1 cellular context compared by ENCODE assay signal in the genomic region with DNA sequence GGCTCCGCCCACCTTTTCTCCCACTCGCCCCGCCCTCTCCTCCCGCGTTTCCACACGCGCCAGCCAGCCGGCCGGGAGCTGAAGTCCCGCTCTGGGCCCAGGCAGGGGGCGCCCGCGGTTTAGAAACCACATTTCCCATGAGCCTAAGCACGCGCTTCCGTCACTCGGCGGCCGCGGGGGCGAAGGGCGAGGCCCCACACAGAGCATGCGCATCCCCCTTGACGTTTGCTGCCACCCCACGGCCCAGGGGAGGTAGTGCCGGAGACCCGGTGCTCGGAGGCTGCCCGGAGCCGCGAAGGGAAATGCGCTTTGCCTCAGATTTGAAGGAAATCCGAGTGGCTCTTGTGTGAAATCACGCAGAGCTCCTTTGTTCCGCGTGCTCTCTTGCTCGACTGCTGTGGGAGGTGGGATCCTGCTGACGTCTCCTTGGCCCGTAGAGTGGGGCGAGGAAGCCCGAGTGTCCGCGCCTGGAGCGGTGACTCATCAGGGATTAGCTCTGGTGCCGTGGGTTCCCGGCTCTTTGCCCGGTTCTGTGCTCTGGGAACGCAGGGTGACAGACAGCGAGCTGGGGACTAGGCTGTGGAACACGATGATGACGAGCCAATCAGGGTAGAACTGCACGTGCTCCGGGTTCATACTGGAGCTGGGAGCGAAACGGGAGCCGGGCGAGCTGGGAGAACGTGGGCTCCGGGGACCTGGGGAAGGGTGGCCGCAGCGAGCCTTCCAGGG.
TF ChIP-seq lines count a peak whose summit lies in the region.

No MANE protein-coding gene starts in this region.

TF ChIP-seq in HepG2, 621 proteins besides CTCF, POLR2A, EP300 and RAD21 (continued from another document and continues in another):
- peak; percentile 97 for TF ChIP-seq FOSL2 (CRISPR knock-in tag; IDR thresholded peaks at IDR 0.05)
- 0 out of 2 replicates have a peak, but pooled peaks have one; percentile 49 for TF ChIP-seq FIP1L1 (IDR thresholded peaks at IDR 0.05; ENCODE audit: borderline replicate concordance, insufficient read depth, low read depth, low read length)
- TF ChIP-seq BCL6 (CRISPR knock-in tag; IDR thresholded peaks at IDR 0.05): peak; percentile 36; the same call in 1 of the 2 replicates
- TF ChIP-seq IRF2 (CRISPR knock-in tag; IDR thresholded peaks at IDR 0.05): peak; percentile 80
- peak; percentile 97 for TF ChIP-seq ZNF143 (CRISPR knock-in tag; IDR thresholded peaks at IDR 0.05)
- peak; percentile 90; the same call in 1 of the 2 replicates for TF ChIP-seq ZNF550 (CRISPR knock-in tag; IDR thresholded peaks at IDR 0.05; ENCODE audit: borderline replicate concordance)
- TF ChIP-seq TARDBP (CRISPR knock-in tag; IDR thresholded peaks at IDR 0.05): peak; percentile 85
- TF ChIP-seq TAF1 (CRISPR knock-in tag; IDR thresholded peaks at IDR 0.05): peak; percentile 83; the same call in 1 of the 2 replicates
- TF ChIP-seq HIVEP1 (CRISPR knock-in tag; IDR thresholded peaks at IDR 0.05): peak; percentile 94
- TF ChIP-seq, protein P1, sequence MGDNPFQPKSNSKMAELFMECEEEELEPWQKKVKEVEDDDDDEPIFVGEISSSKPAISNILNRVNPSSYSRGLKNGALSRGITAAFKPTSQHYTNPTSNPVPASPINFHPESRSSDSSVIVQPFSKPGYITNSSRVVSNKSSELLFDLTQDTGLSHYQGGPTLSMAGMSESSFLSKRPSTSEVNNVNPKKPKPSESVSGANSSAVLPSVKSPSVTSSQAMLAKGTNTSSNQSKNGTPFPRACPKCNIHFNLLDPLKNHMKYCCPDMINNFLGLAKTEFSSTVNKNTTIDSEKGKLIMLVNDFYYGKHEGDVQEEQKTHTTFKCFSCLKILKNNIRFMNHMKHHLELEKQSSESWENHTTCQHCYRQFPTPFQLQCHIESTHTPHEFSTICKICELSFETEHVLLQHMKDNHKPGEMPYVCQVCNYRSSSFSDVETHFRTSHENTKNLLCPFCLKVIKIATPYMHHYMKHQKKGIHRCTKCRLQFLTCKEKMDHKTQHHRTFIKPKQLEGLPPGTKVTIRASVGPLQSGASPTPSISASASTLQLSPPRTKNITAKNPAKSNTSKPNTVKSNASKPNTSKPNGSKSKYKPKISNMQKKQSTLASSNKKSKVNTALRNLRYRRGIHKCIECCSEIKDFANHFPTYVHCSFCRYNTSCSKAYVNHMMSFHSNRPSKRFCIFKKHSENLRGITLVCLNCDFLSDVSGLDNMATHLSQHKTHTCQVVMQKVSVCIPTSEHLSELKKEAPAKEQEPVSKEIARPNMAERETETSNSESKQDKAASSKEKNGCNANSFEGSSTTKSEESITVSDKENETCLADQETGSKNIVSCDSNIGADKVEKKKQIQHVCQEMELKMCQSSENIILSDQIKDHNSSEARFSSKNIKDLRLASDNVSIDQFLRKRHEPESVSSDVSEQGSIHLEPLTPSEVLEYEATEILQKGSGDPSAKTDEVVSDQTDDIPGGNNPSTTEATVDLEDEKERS (CRISPR knock-in tag; IDR thresholded peaks at IDR 0.05): peak; percentile 26
- no peak for TF ChIP-seq ZNF720 (CRISPR knock-in tag; IDR thresholded peaks at IDR 0.05)
- no peak for TF ChIP-seq GZF1 (CRISPR knock-in tag; IDR thresholded peaks at IDR 0.05)
- TF ChIP-seq ZNF317 (CRISPR knock-in tag; IDR thresholded peaks at IDR 0.05): peak; percentile 89
- TF ChIP-seq, protein P2, sequence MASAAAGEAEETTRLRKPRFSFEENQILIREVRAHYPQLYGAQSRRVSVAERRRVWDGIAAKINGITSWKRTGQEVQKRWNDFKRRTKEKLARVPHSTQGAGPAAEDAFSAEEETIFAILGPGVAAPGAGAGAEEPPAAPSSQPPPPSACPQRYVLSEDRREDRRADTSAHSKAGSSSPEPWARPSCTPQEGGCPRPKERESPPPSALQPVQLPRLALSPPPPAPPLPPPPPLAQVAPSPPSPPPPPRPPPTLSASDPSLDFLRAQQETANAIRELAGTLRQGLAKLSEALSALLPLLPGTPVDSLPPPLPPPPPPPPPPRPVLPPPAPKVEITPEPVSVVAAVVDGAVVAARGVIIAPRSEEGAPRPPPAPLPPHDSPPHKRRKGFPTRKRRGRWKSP (CRISPR knock-in tag; IDR thresholded peaks at IDR 0.05): peak; percentile 85
- TF ChIP-seq, protein P3, sequence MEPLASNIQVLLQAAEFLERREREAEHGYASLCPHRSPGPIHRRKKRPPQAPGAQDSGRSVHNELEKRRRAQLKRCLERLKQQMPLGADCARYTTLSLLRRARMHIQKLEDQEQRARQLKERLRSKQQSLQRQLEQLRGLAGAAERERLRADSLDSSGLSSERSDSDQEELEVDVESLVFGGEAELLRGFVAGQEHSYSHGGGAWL (CRISPR knock-in tag; IDR thresholded peaks at IDR 0.05): no peak; the same call in none of the 2 replicates
- TF ChIP-seq JUND (CRISPR knock-in tag; IDR thresholded peaks at IDR 0.05): peak; percentile 93
- TF ChIP-seq MEIS2 (CRISPR knock-in tag; IDR thresholded peaks at IDR 0.05): peak; percentile 28
- TF ChIP-seq KMT2A (CRISPR knock-in tag; IDR thresholded peaks at IDR 0.05): peak; percentile 80; the same call in 1 of the 2 replicates
- TF ChIP-seq, protein P4, sequence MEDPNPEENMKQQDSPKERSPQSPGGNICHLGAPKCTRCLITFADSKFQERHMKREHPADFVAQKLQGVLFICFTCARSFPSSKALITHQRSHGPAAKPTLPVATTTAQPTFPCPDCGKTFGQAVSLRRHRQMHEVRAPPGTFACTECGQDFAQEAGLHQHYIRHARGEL (CRISPR knock-in tag; IDR thresholded peaks at IDR 0.05): peak; percentile 91
- TF ChIP-seq, protein P5, sequence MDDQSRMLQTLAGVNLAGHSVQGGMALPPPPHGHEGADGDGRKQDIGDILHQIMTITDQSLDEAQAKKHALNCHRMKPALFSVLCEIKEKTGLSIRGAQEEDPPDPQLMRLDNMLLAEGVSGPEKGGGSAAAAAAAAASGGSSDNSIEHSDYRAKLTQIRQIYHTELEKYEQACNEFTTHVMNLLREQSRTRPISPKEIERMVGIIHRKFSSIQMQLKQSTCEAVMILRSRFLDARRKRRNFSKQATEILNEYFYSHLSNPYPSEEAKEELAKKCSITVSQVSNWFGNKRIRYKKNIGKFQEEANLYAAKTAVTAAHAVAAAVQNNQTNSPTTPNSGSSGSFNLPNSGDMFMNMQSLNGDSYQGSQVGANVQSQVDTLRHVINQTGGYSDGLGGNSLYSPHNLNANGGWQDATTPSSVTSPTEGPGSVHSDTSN (CRISPR knock-in tag; IDR thresholded peaks at IDR 0.05; ENCODE audit: borderline replicate concordance): 0 out of 2 replicates have a peak, but pooled peaks have one; percentile 3
- TF ChIP-seq, protein P6, sequence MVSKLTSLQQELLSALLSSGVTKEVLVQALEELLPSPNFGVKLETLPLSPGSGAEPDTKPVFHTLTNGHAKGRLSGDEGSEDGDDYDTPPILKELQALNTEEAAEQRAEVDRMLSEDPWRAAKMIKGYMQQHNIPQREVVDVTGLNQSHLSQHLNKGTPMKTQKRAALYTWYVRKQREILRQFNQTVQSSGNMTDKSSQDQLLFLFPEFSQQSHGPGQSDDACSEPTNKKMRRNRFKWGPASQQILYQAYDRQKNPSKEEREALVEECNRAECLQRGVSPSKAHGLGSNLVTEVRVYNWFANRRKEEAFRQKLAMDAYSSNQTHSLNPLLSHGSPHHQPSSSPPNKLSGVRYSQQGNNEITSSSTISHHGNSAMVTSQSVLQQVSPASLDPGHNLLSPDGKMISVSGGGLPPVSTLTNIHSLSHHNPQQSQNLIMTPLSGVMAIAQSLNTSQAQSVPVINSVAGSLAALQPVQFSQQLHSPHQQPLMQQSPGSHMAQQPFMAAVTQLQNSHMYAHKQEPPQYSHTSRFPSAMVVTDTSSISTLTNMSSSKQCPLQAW (CRISPR knock-in tag; IDR thresholded peaks at IDR 0.05): peak; percentile 96
- TF ChIP-seq GFI1 (CRISPR knock-in tag; IDR thresholded peaks at IDR 0.05; ENCODE audit: borderline replicate concordance): 0 out of 2 replicates have a peak, but pooled peaks have one; percentile 72
- TF ChIP-seq SNAI1 (CRISPR knock-in tag; IDR thresholded peaks at IDR 0.05; ENCODE audit: borderline replicate concordance): peak; percentile 93; the same call in 1 of the 2 replicates
- TF ChIP-seq ZC3H4 (CRISPR knock-in tag; IDR thresholded peaks at IDR 0.05; ENCODE audit: borderline replicate concordance): no peak
- TF ChIP-seq KLF12 (CRISPR knock-in tag; IDR thresholded peaks at IDR 0.05; ENCODE audit: borderline replicate concordance): no peak
- TF ChIP-seq, protein P7, sequence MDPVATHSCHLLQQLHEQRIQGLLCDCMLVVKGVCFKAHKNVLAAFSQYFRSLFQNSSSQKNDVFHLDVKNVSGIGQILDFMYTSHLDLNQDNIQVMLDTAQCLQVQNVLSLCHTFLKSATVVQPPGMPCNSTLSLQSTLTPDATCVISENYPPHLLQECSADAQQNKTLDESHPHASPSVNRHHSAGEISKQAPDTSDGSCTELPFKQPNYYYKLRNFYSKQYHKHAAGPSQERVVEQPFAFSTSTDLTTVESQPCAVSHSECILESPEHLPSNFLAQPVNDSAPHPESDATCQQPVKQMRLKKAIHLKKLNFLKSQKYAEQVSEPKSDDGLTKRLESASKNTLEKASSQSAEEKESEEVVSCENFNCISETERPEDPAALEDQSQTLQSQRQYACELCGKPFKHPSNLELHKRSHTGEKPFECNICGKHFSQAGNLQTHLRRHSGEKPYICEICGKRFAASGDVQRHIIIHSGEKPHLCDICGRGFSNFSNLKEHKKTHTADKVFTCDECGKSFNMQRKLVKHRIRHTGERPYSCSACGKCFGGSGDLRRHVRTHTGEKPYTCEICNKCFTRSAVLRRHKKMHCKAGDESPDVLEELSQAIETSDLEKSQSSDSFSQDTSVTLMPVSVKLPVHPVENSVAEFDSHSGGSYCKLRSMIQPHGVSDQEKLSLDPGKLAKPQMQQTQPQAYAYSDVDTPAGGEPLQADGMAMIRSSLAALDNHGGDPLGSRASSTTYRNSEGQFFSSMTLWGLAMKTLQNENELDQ (CRISPR knock-in tag; IDR thresholded peaks at IDR 0.05; ENCODE audit: borderline replicate concordance): no peak
- peak; percentile 16; the same call in 1 of the 2 replicates for TF ChIP-seq ZNF547 (CRISPR knock-in tag; IDR thresholded peaks at IDR 0.05)
- TF ChIP-seq HNRNPUL1 (IDR thresholded peaks at IDR 0.05; ENCODE audit: low read depth, low read length): peak; percentile 32; the same call in 1 of the 2 replicates
- peak; percentile 64; the same call in 1 of the 2 replicates for TF ChIP-seq NFKB2 (CRISPR knock-in tag; IDR thresholded peaks at IDR 0.05; ENCODE audit: borderline replicate concordance)
- TF ChIP-seq, protein P8, sequence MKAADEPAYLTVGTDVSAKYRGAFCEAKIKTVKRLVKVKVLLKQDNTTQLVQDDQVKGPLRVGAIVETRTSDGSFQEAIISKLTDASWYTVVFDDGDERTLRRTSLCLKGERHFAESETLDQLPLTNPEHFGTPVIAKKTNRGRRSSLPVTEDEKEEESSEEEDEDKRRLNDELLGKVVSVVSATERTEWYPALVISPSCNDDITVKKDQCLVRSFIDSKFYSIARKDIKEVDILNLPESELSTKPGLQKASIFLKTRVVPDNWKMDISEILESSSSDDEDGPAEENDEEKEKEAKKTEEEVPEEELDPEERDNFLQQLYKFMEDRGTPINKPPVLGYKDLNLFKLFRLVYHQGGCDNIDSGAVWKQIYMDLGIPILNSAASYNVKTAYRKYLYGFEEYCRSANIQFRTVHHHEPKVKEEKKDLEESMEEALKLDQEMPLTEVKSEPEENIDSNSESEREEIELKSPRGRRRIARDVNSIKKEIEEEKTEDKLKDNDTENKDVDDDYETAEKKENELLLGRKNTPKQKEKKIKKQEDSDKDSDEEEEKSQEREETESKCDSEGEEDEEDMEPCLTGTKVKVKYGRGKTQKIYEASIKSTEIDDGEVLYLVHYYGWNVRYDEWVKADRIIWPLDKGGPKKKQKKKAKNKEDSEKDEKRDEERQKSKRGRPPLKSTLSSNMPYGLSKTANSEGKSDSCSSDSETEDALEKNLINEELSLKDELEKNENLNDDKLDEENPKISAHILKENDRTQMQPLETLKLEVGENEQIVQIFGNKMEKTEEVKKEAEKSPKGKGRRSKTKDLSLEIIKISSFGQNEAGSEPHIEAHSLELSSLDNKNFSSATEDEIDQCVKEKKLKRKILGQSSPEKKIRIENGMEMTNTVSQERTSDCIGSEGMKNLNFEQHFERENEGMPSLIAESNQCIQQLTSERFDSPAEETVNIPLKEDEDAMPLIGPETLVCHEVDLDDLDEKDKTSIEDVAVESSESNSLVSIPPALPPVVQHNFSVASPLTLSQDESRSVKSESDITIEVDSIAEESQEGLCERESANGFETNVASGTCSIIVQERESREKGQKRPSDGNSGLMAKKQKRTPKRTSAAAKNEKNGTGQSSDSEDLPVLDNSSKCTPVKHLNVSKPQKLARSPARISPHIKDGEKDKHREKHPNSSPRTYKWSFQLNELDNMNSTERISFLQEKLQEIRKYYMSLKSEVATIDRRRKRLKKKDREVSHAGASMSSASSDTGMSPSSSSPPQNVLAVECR (CRISPR knock-in tag; IDR thresholded peaks at IDR 0.05; ENCODE audit: borderline replicate concordance): peak; percentile 80
- no peak for TF ChIP-seq ZNF264 (CRISPR knock-in tag; IDR thresholded peaks at IDR 0.05)
- TF ChIP-seq, protein P9, sequence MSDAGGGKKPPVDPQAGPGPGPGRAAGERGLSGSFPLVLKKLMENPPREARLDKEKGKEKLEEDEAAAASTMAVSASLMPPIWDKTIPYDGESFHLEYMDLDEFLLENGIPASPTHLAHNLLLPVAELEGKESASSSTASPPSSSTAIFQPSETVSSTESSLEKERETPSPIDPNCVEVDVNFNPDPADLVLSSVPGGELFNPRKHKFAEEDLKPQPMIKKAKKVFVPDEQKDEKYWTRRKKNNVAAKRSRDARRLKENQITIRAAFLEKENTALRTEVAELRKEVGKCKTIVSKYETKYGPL (CRISPR knock-in tag; IDR thresholded peaks at IDR 0.05): peak; percentile 21; the same call in 1 of the 2 replicates
- peak; percentile 47; the same call in 1 of the 2 replicates for TF ChIP-seq PHF20 (CRISPR knock-in tag; IDR thresholded peaks at IDR 0.05)
- peak; percentile 82 for TF ChIP-seq ZMYM4 (CRISPR knock-in tag; IDR thresholded peaks at IDR 0.05)
- 0 out of 2 replicates have a peak, but pooled peaks have one; percentile 74 for TF ChIP-seq ZSCAN30 (CRISPR knock-in tag; IDR thresholded peaks at IDR 0.05)
- peak; percentile 12; the same call in 1 of the 2 replicates for TF ChIP-seq ARNT2 (CRISPR knock-in tag; IDR thresholded peaks at IDR 0.05; ENCODE audit: low read depth)
- no peak for TF ChIP-seq CBX2 (IDR thresholded peaks at IDR 0.05; ENCODE audit: low read depth, low read length)
- TF ChIP-seq CBX2 (CRISPR knock-in tag; IDR thresholded peaks at IDR 0.05; ENCODE audit: low read depth): no peak
- TF ChIP-seq ESRRA (CRISPR knock-in tag; IDR thresholded peaks at IDR 0.05; ENCODE audit: low read depth): peak; percentile 31; the same call in 1 of the 2 replicates
- no peak for TF ChIP-seq NCOR1 (IDR thresholded peaks at IDR 0.05; ENCODE audit: borderline replicate concordance, low read length)
- no peak; the same call in 1 of the 2 replicates for TF ChIP-seq YEATS4 (CRISPR knock-in tag; IDR thresholded peaks at IDR 0.05; ENCODE audit: borderline replicate concordance)
- no peak for TF ChIP-seq MZF1 (CRISPR knock-in tag; IDR thresholded peaks at IDR 0.05; ENCODE audit: borderline replicate concordance)
- TF ChIP-seq ZNF260 (CRISPR knock-in tag; IDR thresholded peaks at IDR 0.05; ENCODE audit: borderline replicate concordance, low read depth): 0 out of 2 replicates have a peak, but pooled peaks have one; percentile 35
- peak; percentile 16; the same call in 1 of the 2 replicates for TF ChIP-seq ZNF768 (CRISPR knock-in tag; IDR thresholded peaks at IDR 0.05)
- peak in 1 of 2 experiments; percentile 29; a peak in 1 of 4 replicates for TF ChIP-seq KLF16 (CRISPR knock-in tag; IDR thresholded peaks at IDR 0.05)
- TF ChIP-seq TBL1XR1 (IDR thresholded peaks at IDR 0.05; ENCODE audit: borderline replicate concordance, low read length, partially characterized antibody): peak; percentile 49
- TF ChIP-seq RCOR2 (CRISPR knock-in tag; IDR thresholded peaks at IDR 0.05): no peak; the same call in 1 of the 2 replicates
- TF ChIP-seq ZFX (CRISPR knock-in tag; IDR thresholded peaks at IDR 0.05; ENCODE audit: low read depth): peak; percentile 48; the same call in 1 of the 2 replicates
